8 cellular contexts compared by ENCODE assay signal in genomic region chr6:31541658-31542521, GRCh38. TPM values are rescaled to one million over a fixed set of nuclear protein-coding genes. Genes with fewer than 3 reads are reported as not detected.
DNase-seq lines count a peak whose midpoint lies in the region; ATAC-seq and TF ChIP-seq lines count a peak whose summit lies in the region.

DDX39B (minus strand) TSS chr6:31542003; CDS start chr6:31540532, 1,471 bp downstream.

- no peaks in the 10 kb centered on the region for H3K9me2 ChIP-seq in SU-DHL-6 (replicated peaks; ENCODE audit: insufficient read depth, low read length)

- peaks cover 36% of the 10 kb centered on the region for H3F3A ChIP-seq in SU-DHL-6 (ENCODE audit: insufficient read depth)

- no peaks in the 10 kb centered on the region for H3K27me3 Mint-ChIP-seq in activated naive CD8-positive, alpha-beta T cell treated with anti-CD3 and anti-CD28 coated beads for 36 hours
- H3K27me3 Mint-ChIP-seq in glutamatergic neuron (ENCODE audit: unreplicated experiment) = peaks cover 19% of the 10 kb centered on the region
- H3K27me3 Mint-ChIP-seq in osteocyte (ENCODE audit: unreplicated experiment) = no peaks in the 10 kb centered on the region

- H3K4me3 Mint-ChIP-seq in activated naive CD8-positive, alpha-beta T cell treated with anti-CD3 and anti-CD28 coated beads for 36 hours = peak within 1 kb of the TSS; percentile 81
- H3K4me3 Mint-ChIP-seq in glutamatergic neuron (ENCODE audit: unreplicated experiment) (peak within 1 kb of the TSS; percentile 100), osteocyte (ENCODE audit: unreplicated experiment) (peak within 1 kb of the TSS; percentile 96)

- H3K27ac ChIP-seq in SU-DHL-6 (ENCODE audit: low read depth, low read length) (peak within 1 kb of the TSS; percentile 83), thoracic aorta (peak within 1 kb of the TSS; percentile 79 to 98)

- no peaks in the 10 kb centered on the region for H3K9me3 ChIP-seq in SU-DHL-6 (ENCODE audit: insufficient read depth, low read length)
- H3K9me3 ChIP-seq in thoracic aorta = no peaks in the 10 kb centered on the region

- peak within 1 kb of the TSS; percentile 42 for H2AFZ ChIP-seq in SU-DHL-6 (ENCODE audit: low read depth, low read length, severe bottlenecking)

- no peaks in the 10 kb centered on the region for H3K9me3 Mint-ChIP-seq in activated naive CD8-positive, alpha-beta T cell treated with anti-CD3 and anti-CD28 coated beads for 36 hours
- H3K9me3 Mint-ChIP-seq in glutamatergic neuron (ENCODE audit: unreplicated experiment) (peaks cover 29% of the 10 kb centered on the region), osteocyte (ENCODE audit: unreplicated experiment) (no peaks in the 10 kb centered on the region)

- peaks cover 39% of the 10 kb centered on the region for H3K36me3 Mint-ChIP-seq in activated naive CD8-positive, alpha-beta T cell treated with anti-CD3 and anti-CD28 coated beads for 36 hours
- H3K36me3 Mint-ChIP-seq in glutamatergic neuron (ENCODE audit: unreplicated experiment) (peaks cover 20% of the 10 kb centered on the region), osteocyte (ENCODE audit: unreplicated experiment) (peaks cover 28% of the 10 kb centered on the region)

- ATAC-seq in HG02623 (IDR thresholded peaks at IDR 0.05; ENCODE audit: unreplicated experiment) (peak; percentile 65), thoracic aorta (ENCODE audit: insufficient number of reproducible peaks, low FRiP score, low read depth) (peak; percentile 93)

- H3K4me1 Mint-ChIP-seq in activated naive CD8-positive, alpha-beta T cell treated with anti-CD3 and anti-CD28 coated beads for 36 hours = peaks cover 41% of the 10 kb centered on the region
- H3K4me1 Mint-ChIP-seq in glutamatergic neuron (ENCODE audit: low read depth, unreplicated experiment) (peaks cover 40% of the 10 kb centered on the region), osteocyte (ENCODE audit: unreplicated experiment) (peaks cover 50% of the 10 kb centered on the region)

- H3K27ac Mint-ChIP-seq in activated naive CD8-positive, alpha-beta T cell treated with anti-CD3 and anti-CD28 coated beads for 36 hours = peak within 1 kb of the TSS; percentile 95
- H3K27ac Mint-ChIP-seq in glutamatergic neuron (ENCODE audit: unreplicated experiment) (peak within 1 kb of the TSS; percentile 100), osteocyte (ENCODE audit: unreplicated experiment) (peak within 1 kb of the TSS; percentile 99)

- peaks cover 49% of the 10 kb centered on the region for H3K79me2 ChIP-seq in SU-DHL-6 (ENCODE audit: insufficient read depth, low read length)

- H3K4me2 ChIP-seq in SU-DHL-6 (ENCODE audit: low read depth, low read length, poor library complexity, severe bottlenecking) = peak within 1 kb of the TSS; percentile 83

- peaks cover 31% of the 10 kb centered on the region for H4K20me1 ChIP-seq in SU-DHL-6 (ENCODE audit: low read depth, low read length)

- TF ChIP-seq CTCF in SU-DHL-6 (IDR thresholded peaks at IDR 0.05; ENCODE audit: insufficient read depth, low read length, poor library complexity, severe bottlenecking) = no peak
- TF ChIP-seq CTCF in glutamatergic neuron (IDR thresholded peaks at IDR 0.05; ENCODE audit: partially characterized antibody, unreplicated experiment) = no peak
- no peak for TF ChIP-seq CTCF in osteocyte (IDR thresholded peaks at IDR 0.05)
- TF ChIP-seq CTCF in thoracic aorta (IDR thresholded peaks at IDR 0.05) = no peak

- peak within 1 kb of the TSS; percentile 79 for H3K9ac ChIP-seq in SU-DHL-6 (ENCODE audit: low read length)

- H3K4me3 ChIP-seq in GM08714 (ENCODE audit: low read length) = peak within 1 kb of the TSS; percentile 91
- peak within 1 kb of the TSS; percentile 66 for H3K4me3 ChIP-seq in SU-DHL-6 (ENCODE audit: insufficient read depth, low read length, poor library complexity, severe bottlenecking)
- peak within 1 kb of the TSS; percentile 85 for H3K4me3 ChIP-seq in thoracic aorta

- H3K4me1 ChIP-seq in thoracic aorta (ENCODE audit: control insufficient read depth in 1 of 2, low read depth in 2 of 2) = peaks cover 25 to 41% of the 10 kb centered on the region in 2 donors

- H3K36me3 ChIP-seq in SU-DHL-6 (ENCODE audit: low read length) (peaks cover 38% of the 10 kb centered on the region), thoracic aorta (peaks cover 25% of the 10 kb centered on the region)

- DNase-seq in NCI-H1105 treated with DMSO at 0.1 percent for 48 hours (lab: John Stamatoyannopoulos, UW) = peak; percentile 98
- peak; percentile 93 for DNase-seq in activated naive CD8-positive, alpha-beta T cell treated with anti-CD3 and anti-CD28 coated beads for 36 hours
- DNase-seq in glutamatergic neuron = peak; percentile 93
- peak; percentile 97 for DNase-seq in osteocyte (ENCODE audit: extremely low spot score, unreplicated experiment)
- peak; percentile 88 for DNase-seq in thoracic aorta (ENCODE audit: low spot score)

- H3K27me3 ChIP-seq in SU-DHL-6 (ENCODE audit: low read length) (no peaks in the 10 kb centered on the region), thoracic aorta (replicated peaks; ENCODE audit: insufficient read depth) (no peaks in the 10 kb centered on the region)

RNA-seq across cellular contexts. Expression of gene DDX39B, which starts in this region (rescaled TPM):
- total RNA-seq in activated naive CD8-positive, alpha-beta T cell treated with anti-CD3 and anti-CD28 coated beads for 36 hours = 100 to 1,000 TPM; 570 to 580 TPM
- total RNA-seq in glutamatergic neuron (ENCODE audit: unreplicated experiment) (526 TPM), osteocyte (315 and 331 TPM in 2 replicates), thoracic aorta (100 to 1,000 TPM; 198 to 217 TPM)

Comparison
In these comparisons a context has a peak if more than half of its experiments do, and no peak if none do; other contexts are left out.
1. Peak in every context shown above with its lines: DNase-seq, ATAC-seq, H3K4me3 ChIP-seq and H3K27ac ChIP-seq.